Comparison of ENCODE assay signal across 2 cellular contexts in genomic region chr3:75630887-75631535, GRCh38. TPM values are rescaled to one million over a fixed set of nuclear protein-coding genes. Genes with fewer than 3 reads are reported as not detected.
"Had no signal": no experiment of that assay in that cellular context is flagged by ENCODE, and none has a peak within 500 bp of the region (broad histone marks: within the 10 kb centered on the region; RNA-seq: fewer than 3 reads in every experiment).

No MANE protein-coding gene starts in this region.

RNA-seq across cellular contexts. Expression of gene FRG2C, which starts 33.1 kb away (rescaled TPM):
- total RNA-seq: G401, GM12878 had no signal
